Comparison of ENCODE assay signal across 15 cellular contexts in genomic region chr7:33379891-33380525, GRCh38.
DNase-seq lines count a peak whose midpoint lies in the region; ATAC-seq and TF ChIP-seq lines count a peak whose summit lies in the region.
"Had no signal": no experiment of that assay in that cellular context is flagged by ENCODE, and none has a peak within 500 bp of the region (broad histone marks: within the 10 kb centered on the region; RNA-seq: fewer than 3 reads in every experiment).

No MANE protein-coding gene starts in this region.

- H3K27me3 ChIP-seq in CD8-positive, alpha-beta memory T cell (ENCODE audit: insufficient read depth, low read length, poor library complexity, severe bottlenecking): no peaks in the 10 kb centered on the region
- H3K27me3 ChIP-seq: BLaER1 treated with 17β-estradiol and CSF1 and Interleukin-3, amounts not matched to agents 10 nM and 100 nM; Peyer's patch had no signal

- no peak overlapping the region for H3K4me3 ChIP-seq in CD8-positive, alpha-beta memory T cell (ENCODE audit: low read length)
- H3K4me3 ChIP-seq: BLaER1 treated with 17β-estradiol and CSF1 and Interleukin-3, amounts not matched to agents 10 nM and 100 nM; Peyer's patch had no signal

- no peaks in the 10 kb centered on the region for H3K9me3 Mint-ChIP-seq in natural killer cell treated with Interleukin-12 subunit alpha and Interleukin-12 subunit beta and Interleukin-15 and Interleukin-18, amount 100 ng/mL, for 72 hours
- no peaks in the 10 kb centered on the region for H3K9me3 Mint-ChIP-seq in natural killer cell
- H3K9me3 Mint-ChIP-seq in CD8-positive, alpha-beta memory T cell: no peaks in the 10 kb centered on the region

- peak; percentile 43 to 52 for ATAC-seq in natural killer cell treated with Interleukin-12 subunit alpha and Interleukin-12 subunit beta and Interleukin-15 and Interleukin-18, amount 100 ng/mL, for 72 hours
- no peak for ATAC-seq in natural killer cell
- ATAC-seq in GM21360 (IDR thresholded peaks at IDR 0.05; ENCODE audit: unreplicated experiment): no peak

- POLR2A ChIA-PET in CD8-positive, alpha-beta memory T cell (lab: Charles Lee): no interaction called here

- intact Hi-C loops in natural killer cell (cut with micrococcal nuclease): no loop called here

- no peaks in the 10 kb centered on the region for H3K4me1 ChIP-seq in CD8-positive, alpha-beta memory T cell (ENCODE audit: insufficient read depth, low read length)
- H3K4me1 ChIP-seq: BLaER1 treated with 17β-estradiol and CSF1 and Interleukin-3, amounts not matched to agents 10 nM and 100 nM; Peyer's patch had no signal

- H3K27me3 Mint-ChIP-seq in natural killer cell treated with Interleukin-12 subunit alpha and Interleukin-12 subunit beta and Interleukin-15 and Interleukin-18, amount 100 ng/mL, for 72 hours: no peaks in the 10 kb centered on the region
- no peaks in the 10 kb centered on the region for H3K27me3 Mint-ChIP-seq in natural killer cell (ENCODE audit: low read depth in 2 of 2)
- no peaks in the 10 kb centered on the region for H3K27me3 Mint-ChIP-seq in CD8-positive, alpha-beta memory T cell

- H3K27ac Mint-ChIP-seq in natural killer cell treated with Interleukin-12 subunit alpha and Interleukin-12 subunit beta and Interleukin-15 and Interleukin-18, amount 100 ng/mL, for 72 hours: no peak overlapping the region
- no peak overlapping the region for H3K27ac Mint-ChIP-seq in natural killer cell
- peak overlapping the region in 1 of 8 donors; percentile 41 for H3K27ac Mint-ChIP-seq in CD8-positive, alpha-beta memory T cell

- H3K4me1 Mint-ChIP-seq in natural killer cell treated with Interleukin-12 subunit alpha and Interleukin-12 subunit beta and Interleukin-15 and Interleukin-18, amount 100 ng/mL, for 72 hours (ENCODE audit: low read depth in 2 of 2): no peaks in the 10 kb centered on the region
- H3K4me1 Mint-ChIP-seq in natural killer cell: no peaks in the 10 kb centered on the region
- H3K4me1 Mint-ChIP-seq in CD8-positive, alpha-beta memory T cell: no peaks in the 10 kb centered on the region

- peaks cover 4% of the 10 kb centered on the region for H3K36me3 Mint-ChIP-seq in natural killer cell treated with Interleukin-12 subunit alpha and Interleukin-12 subunit beta and Interleukin-15 and Interleukin-18, amount 100 ng/mL, for 72 hours
- no peaks in the 10 kb centered on the region for H3K36me3 Mint-ChIP-seq in natural killer cell
- peaks cover 32 to 40% (median 36%) of the 10 kb centered on the region in 3 donors for H3K36me3 Mint-ChIP-seq in CD8-positive, alpha-beta memory T cell

- no peak for TF ChIP-seq CTCF in natural killer cell (IDR thresholded peaks at IDR 0.05)

- no peak overlapping the region for H3K27ac ChIP-seq in CD8-positive, alpha-beta memory T cell (ENCODE audit: low read depth, low read length)
- H3K27ac ChIP-seq: BLaER1 treated with 17β-estradiol and CSF1 and Interleukin-3, amounts not matched to agents 10 nM and 100 nM; Peyer's patch had no signal

- CTCF ChIA-PET in CD8-positive, alpha-beta memory T cell (lab: Charles Lee): no interaction called here

- H3K9me3 ChIP-seq in CD8-positive, alpha-beta memory T cell (ENCODE audit: low read length): no peaks in the 10 kb centered on the region
- H3K9me3 ChIP-seq: BLaER1 treated with 17β-estradiol and CSF1 and Interleukin-3, amounts not matched to agents 10 nM and 100 nM; Peyer's patch had no signal

- no peaks in the 10 kb centered on the region for H3K36me3 ChIP-seq in CD8-positive, alpha-beta memory T cell (ENCODE audit: insufficient read depth, low read length)
- H3K36me3 ChIP-seq: Peyer's patch had no signal

- H3K4me3 Mint-ChIP-seq in natural killer cell treated with Interleukin-12 subunit alpha and Interleukin-12 subunit beta and Interleukin-15 and Interleukin-18, amount 100 ng/mL, for 72 hours: no peak overlapping the region
- H3K4me3 Mint-ChIP-seq in natural killer cell: no peak overlapping the region
- no peak overlapping the region for H3K4me3 Mint-ChIP-seq in CD8-positive, alpha-beta memory T cell

- DNase-seq in natural killer cell treated with Interleukin-12 subunit alpha and Interleukin-12 subunit beta and Interleukin-15 and Interleukin-18, amount 100 ng/mL, for 72 hours (ENCODE audit: low spot score): no peak
- DNase-seq in natural killer cell (no peak), cerebellar cortex (ENCODE audit: low spot score) (peak; percentile 7), putamen (ENCODE audit: low spot score) (peak; percentile 11), NCI-H345 (lab: John Stamatoyannopoulos, UW) (no peak)
- DNase-seq in CD8-positive, alpha-beta memory T cell: no peak
- DNase-seq: NCI-H1694 treated with DMSO at 0.1 percent for 48 hours; NCI-H2107; NCI-H226; NCI-H524 treated with DMSO at 0.1 percent for 48 hours; NK-92 treated with Interleukin-12 subunit alpha and Interleukin-12 subunit beta, amount 100 ng/mL, for 24 hours; Peyer's patch; SW 1271 had no signal

Comparison
In these comparisons a context has a peak if more than half of its experiments do, and no peak if none do; other contexts are left out.
1. ATAC-seq: peak in natural killer cell treated with Interleukin-12 subunit alpha and Interleukin-12 subunit beta and Interleukin-15 and Interleukin-18, amount 100 ng/mL, for 72 hours (2 of 2); none in natural killer cell (0 of 3) and GM21360 (single experiment).
2. DNase-seq: peak in cerebellar cortex (single experiment) and putamen (single experiment); none in natural killer cell treated with Interleukin-12 subunit alpha and Interleukin-12 subunit beta and Interleukin-15 and Interleukin-18, amount 100 ng/mL, for 72 hours (single experiment), natural killer cell (single experiment), CD8-positive, alpha-beta memory T cell (0 of 5) and NCI-H345 (single experiment).